ENCODE assay signal across 15 cellular contexts in genomic region chr15:36426696-36427095, GRCh38.
"Had no signal": no experiment of that assay in that cellular context is flagged by ENCODE, and none has a peak within 500 bp of the region (broad histone marks: within the 10 kb centered on the region; RNA-seq: fewer than 3 reads in every experiment).

No MANE protein-coding gene starts in this region.

- FAIRE-seq: colon, frontal cortex, urothelium cell line had no signal

- H3K27me3 ChIP-seq: brain microvascular endothelial cell, dorsolateral prefrontal cortex, left lung, tibial nerve had no signal

- H3K36me3 ChIP-seq: brain microvascular endothelial cell, left lung, tibial nerve had no signal

- ATAC-seq: activated CD4-positive, CD25-positive, alpha-beta regulatory T cell treated with anti-CD3 and anti-CD28 coated beads, Interleukin-2, amount 50 U/mL, for 24 hours; activated T-cell treated with anti-CD3 and anti-CD28 coated beads, Interleukin-2, amount 50 U/mL, for 4 hours; left lung had no signal

- H3K4me1 ChIP-seq: left lung, tibial nerve had no signal

- DNase-seq: activated CD4-positive, alpha-beta T cell treated with anti-CD3 and anti-CD28 coated beads, Interleukin-2, amount 50 U/mL, for 1 hour; activated CD8-positive, alpha-beta memory T cell treated with anti-CD3 and anti-CD28 coated beads, Interleukin-2, amount 50 U/mL, for 4 hours; activated naive CD4-positive, alpha-beta T cell treated with anti-CD3 and anti-CD28 coated beads for 36 hours; activated T-cell treated with anti-CD3 and anti-CD28 coated beads, Interleukin-2, amount 50 U/mL, for 4 hours; anterior cingulate cortex; brain microvascular endothelial cell; central memory CD4-positive, alpha-beta T cell; dorsolateral prefrontal cortex; left lung; midbrain had no signal

- H3K4me3 ChIP-seq: left lung, tibial nerve had no signal

- H3K27ac ChIP-seq: dorsolateral prefrontal cortex, left lung, tibial nerve had no signal
